ENCODE assay signal across 2 cellular contexts in the genomic region with DNA sequence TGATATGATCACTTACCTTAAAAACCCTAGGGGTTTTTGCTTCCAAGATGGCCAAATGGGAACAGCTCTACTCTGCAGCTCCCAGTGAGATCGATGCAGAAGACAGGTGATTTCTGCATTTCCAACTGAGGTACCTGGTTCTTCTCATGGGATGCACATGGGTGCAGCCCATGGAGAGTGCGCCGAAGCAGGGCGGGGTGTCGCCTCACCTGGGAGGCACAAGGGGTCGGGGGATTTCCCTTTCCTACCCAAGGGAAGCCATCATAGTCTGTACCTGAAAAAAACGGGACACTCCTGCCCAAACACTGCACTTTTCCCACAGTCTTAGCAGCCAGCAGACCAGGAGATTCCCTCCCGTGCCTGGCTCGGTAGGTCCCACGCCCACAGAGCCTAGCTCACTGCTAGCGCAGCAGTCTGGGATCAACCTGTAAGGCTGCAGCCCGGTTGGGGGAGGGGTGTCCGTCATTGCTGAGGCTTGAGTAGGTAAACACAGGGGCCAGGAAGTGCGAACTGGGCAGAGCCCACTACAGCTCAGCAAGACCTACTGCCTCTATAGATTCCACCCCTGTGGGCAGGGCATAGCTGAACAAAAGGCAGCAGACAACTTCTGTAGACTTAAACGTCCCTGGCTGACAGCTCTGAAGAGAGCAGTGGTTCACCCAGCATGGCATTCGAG.
TF ChIP-seq lines count a peak whose summit lies in the region.

No MANE protein-coding gene starts in this region.

TF ChIP-seq in HepG2, 621 proteins besides CTCF, POLR2A, EP300 and RAD21 (continued from another document and continues in another):
- TF ChIP-seq, protein P1, sequence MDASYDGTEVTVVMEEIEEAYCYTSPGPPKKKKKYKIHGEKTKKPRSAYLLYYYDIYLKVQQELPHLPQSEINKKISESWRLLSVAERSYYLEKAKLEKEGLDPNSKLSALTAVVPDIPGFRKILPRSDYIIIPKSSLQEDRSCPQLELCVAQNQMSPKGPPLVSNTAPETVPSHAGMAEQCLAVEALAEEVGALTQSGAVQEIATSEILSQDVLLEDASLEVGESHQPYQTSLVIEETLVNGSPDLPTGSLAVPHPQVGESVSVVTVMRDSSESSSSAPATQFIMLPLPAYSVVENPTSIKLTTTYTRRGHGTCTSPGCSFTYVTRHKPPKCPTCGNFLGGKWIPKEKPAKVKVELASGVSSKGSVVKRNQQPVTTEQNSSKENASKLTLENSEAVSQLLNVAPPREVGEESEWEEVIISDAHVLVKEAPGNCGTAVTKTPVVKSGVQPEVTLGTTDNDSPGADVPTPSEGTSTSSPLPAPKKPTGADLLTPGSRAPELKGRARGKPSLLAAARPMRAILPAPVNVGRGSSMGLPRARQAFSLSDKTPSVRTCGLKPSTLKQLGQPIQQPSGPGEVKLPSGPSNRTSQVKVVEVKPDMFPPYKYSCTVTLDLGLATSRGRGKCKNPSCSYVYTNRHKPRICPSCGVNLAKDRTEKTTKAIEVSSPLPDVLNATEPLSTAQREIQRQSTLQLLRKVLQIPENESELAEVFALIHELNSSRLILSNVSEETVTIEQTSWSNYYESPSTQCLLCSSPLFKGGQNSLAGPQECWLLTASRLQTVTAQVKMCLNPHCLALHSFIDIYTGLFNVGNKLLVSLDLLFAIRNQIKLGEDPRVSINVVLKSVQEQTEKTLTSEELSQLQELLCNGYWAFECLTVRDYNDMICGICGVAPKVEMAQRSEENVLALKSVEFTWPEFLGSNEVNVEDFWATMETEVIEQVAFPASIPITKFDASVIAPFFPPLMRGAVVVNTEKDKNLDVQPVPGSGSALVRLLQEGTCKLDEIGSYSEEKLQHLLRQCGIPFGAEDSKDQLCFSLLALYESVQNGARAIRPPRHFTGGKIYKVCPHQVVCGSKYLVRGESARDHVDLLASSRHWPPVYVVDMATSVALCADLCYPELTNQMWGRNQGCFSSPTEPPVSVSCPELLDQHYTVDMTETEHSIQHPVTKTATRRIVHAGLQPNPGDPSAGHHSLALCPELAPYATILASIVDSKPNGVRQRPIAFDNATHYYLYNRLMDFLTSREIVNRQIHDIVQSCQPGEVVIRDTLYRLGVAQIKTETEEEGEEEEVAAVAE (CRISPR knock-in tag; IDR thresholded peaks at IDR 0.05; ENCODE audit: borderline replicate concordance): no peak
- TF ChIP-seq, protein P2, sequence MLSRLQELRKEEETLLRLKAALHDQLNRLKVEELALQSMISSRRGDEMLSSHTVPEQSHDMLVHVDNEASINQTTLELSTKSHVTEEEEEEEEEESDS (CRISPR knock-in tag; IDR thresholded peaks at IDR 0.05; ENCODE audit: borderline replicate concordance): no peak
- TF ChIP-seq SETDB1 (CRISPR knock-in tag; IDR thresholded peaks at IDR 0.05; ENCODE audit: borderline replicate concordance) (no peak), PHF20 (CRISPR knock-in tag; IDR thresholded peaks at IDR 0.05) (no peak), ZNF644 (CRISPR knock-in tag; IDR thresholded peaks at IDR 0.05; ENCODE audit: low read depth) (no peak), ZNF510 (CRISPR knock-in tag; IDR thresholded peaks at IDR 0.05; ENCODE audit: low read depth) (no peak), HNRNPK (IDR thresholded peaks at IDR 0.05; ENCODE audit: low read depth, low read length, poor library complexity, severe bottlenecking) (no peak), ZFP37 (CRISPR knock-in tag; IDR thresholded peaks at IDR 0.05; ENCODE audit: borderline replicate concordance) (no peak), U2AF2 (IDR thresholded peaks at IDR 0.05; ENCODE audit: low read depth, low read length) (no peak), ZNF605 (CRISPR knock-in tag; IDR thresholded peaks at IDR 0.05) (no peak; the same call in 1 of the 2 replicates), KLF16 (CRISPR knock-in tag; IDR thresholded peaks at IDR 0.05) (no peak), ZSCAN9 (CRISPR knock-in tag; IDR thresholded peaks at IDR 0.05; ENCODE audit: borderline replicate concordance) (no peak), BHLHE40 (IDR thresholded peaks at IDR 0.05; ENCODE audit: low read length) (no peak)
- TF ChIP-seq, protein P3, sequence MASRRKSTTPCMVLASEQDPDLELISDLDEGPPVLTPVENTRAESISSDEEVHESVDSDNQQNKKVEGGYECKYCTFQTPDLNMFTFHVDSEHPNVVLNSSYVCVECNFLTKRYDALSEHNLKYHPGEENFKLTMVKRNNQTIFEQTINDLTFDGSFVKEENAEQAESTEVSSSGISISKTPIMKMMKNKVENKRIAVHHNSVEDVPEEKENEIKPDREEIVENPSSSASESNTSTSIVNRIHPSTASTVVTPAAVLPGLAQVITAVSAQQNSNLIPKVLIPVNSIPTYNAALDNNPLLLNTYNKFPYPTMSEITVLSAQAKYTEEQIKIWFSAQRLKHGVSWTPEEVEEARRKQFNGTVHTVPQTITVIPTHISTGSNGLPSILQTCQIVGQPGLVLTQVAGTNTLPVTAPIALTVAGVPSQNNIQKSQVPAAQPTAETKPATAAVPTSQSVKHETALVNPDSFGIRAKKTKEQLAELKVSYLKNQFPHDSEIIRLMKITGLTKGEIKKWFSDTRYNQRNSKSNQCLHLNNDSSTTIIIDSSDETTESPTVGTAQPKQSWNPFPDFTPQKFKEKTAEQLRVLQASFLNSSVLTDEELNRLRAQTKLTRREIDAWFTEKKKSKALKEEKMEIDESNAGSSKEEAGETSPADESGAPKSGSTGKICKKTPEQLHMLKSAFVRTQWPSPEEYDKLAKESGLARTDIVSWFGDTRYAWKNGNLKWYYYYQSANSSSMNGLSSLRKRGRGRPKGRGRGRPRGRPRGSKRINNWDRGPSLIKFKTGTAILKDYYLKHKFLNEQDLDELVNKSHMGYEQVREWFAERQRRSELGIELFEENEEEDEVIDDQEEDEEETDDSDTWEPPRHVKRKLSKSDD (CRISPR knock-in tag; IDR thresholded peaks at IDR 0.05; ENCODE audit: low read depth): no peak

TF ChIP-seq in WTC11, 78 proteins besides CTCF, POLR2A, EP300 and RAD21 (continued from another document):
- TF ChIP-seq, protein P4, sequence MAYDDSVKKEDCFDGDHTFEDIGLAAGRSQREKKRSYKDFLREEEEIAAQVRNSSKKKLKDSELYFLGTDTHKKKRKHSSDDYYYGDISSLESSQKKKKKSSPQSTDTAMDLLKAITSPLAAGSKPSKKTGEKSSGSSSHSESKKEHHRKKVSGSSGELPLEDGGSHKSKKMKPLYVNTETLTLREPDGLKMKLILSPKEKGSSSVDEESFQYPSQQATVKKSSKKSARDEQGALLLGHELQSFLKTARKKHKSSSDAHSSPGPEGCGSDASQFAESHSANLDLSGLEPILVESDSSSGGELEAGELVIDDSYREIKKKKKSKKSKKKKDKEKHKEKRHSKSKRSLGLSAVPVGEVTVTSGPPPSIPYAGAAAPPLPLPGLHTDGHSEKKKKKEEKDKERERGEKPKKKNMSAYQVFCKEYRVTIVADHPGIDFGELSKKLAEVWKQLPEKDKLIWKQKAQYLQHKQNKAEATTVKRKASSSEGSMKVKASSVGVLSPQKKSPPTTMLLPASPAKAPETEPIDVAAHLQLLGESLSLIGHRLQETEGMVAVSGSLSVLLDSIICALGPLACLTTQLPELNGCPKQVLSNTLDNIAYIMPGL (CRISPR knock-in tag; IDR thresholded peaks at IDR 0.05): no peak
- TF ChIP-seq CREM (CRISPR knock-in tag; IDR thresholded peaks at IDR 0.05) (no peak), GABPB1 (CRISPR knock-in tag; IDR thresholded peaks at IDR 0.05) (no peak), FOXP1 (CRISPR knock-in tag; IDR thresholded peaks at IDR 0.05; ENCODE audit: borderline replicate concordance) (0 out of 2 replicates have a peak, but pooled peaks have one; percentile 55), CBFB (CRISPR knock-in tag; IDR thresholded peaks at IDR 0.05; ENCODE audit: low read depth) (no peak), ZNF121 (CRISPR knock-in tag; IDR thresholded peaks at IDR 0.05) (no peak), NR1H2 (CRISPR knock-in tag; IDR thresholded peaks at IDR 0.05) (no peak), ZNF138 (CRISPR knock-in tag; conservative IDR thresholded peaks at IDR 0.05) (no peak), ZNF396 (CRISPR knock-in tag; IDR thresholded peaks at IDR 0.05; ENCODE audit: borderline replicate concordance) (no peak), ESRRA (CRISPR knock-in tag; IDR thresholded peaks at IDR 0.05; ENCODE audit: borderline replicate concordance) (no peak), HMGA2 (CRISPR knock-in tag; IDR thresholded peaks at IDR 0.05) (no peak), NR2C2 (CRISPR knock-in tag; IDR thresholded peaks at IDR 0.05) (no peak), NFATC4 (CRISPR knock-in tag; IDR thresholded peaks at IDR 0.05) (no peak), MXD4 (CRISPR knock-in tag; IDR thresholded peaks at IDR 0.05; ENCODE audit: borderline replicate concordance) (no peak)
- TF ChIP-seq, protein P5, sequence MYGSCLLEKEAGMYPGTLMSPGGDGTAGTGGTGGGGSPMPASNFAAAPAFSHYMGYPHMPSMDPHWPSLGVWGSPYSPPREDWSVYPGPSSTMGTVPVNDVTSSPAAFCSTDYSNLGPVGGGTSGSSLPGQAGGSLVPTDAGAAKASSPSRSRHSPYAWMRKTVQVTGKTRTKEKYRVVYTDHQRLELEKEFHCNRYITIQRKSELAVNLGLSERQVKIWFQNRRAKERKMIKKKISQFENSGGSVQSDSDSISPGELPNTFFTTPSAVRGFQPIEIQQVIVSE (CRISPR knock-in tag; IDR thresholded peaks at IDR 0.05; ENCODE audit: borderline replicate concordance): no peak
- TF ChIP-seq, protein P6, sequence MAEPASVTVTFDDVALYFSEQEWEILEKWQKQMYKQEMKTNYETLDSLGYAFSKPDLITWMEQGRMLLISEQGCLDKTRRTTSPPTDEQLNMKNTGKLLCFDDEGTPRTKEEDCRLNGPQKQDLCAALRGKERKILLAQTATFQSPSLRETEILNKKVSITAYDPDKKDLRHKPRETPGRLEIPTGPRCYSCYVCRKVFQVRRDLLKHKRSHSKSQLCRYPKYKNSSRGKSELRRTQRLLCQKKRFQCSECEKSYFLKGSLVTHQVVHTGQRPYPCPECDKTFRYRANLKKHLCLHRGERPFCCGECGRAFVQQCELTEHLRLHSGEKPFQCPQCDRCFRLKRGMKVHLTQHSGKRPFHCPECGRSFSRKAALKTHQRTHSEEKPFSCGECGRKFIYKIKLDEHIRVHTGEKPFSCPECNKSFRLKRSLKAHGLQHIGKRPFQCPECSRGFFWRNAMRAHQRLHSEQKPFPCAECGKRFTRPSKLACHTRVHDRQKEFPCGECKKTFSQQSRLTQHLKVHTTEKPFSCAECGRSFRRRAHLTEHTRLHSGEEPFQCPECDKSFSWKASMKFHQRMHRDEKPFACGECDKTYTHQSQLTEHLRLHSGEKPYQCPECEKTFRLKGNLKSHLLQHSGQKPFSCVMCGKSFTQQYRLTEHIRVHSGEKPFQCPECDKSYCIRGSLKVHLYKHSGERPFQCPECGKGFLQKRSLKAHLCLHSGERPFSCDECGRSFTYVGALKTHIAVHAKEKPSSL (CRISPR knock-in tag; conservative IDR thresholded peaks at IDR 0.05): no peak
- TF ChIP-seq, protein P7, sequence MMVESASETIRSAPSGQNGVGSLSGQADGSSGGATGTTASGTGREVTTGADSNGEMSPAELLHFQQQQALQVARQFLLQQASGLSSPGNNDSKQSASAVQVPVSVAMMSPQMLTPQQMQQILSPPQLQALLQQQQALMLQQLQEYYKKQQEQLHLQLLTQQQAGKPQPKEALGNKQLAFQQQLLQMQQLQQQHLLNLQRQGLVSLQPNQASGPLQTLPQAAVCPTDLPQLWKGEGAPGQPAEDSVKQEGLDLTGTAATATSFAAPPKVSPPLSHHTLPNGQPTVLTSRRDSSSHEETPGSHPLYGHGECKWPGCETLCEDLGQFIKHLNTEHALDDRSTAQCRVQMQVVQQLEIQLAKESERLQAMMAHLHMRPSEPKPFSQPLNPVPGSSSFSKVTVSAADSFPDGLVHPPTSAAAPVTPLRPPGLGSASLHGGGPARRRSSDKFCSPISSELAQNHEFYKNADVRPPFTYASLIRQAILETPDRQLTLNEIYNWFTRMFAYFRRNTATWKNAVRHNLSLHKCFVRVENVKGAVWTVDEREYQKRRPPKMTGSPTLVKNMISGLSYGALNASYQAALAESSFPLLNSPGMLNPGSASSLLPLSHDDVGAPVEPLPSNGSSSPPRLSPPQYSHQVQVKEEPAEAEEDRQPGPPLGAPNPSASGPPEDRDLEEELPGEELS (CRISPR knock-in tag; IDR thresholded peaks at IDR 0.05): 0 out of 2 replicates have a peak, but pooled peaks have one; percentile 66
- TF ChIP-seq, protein P8, sequence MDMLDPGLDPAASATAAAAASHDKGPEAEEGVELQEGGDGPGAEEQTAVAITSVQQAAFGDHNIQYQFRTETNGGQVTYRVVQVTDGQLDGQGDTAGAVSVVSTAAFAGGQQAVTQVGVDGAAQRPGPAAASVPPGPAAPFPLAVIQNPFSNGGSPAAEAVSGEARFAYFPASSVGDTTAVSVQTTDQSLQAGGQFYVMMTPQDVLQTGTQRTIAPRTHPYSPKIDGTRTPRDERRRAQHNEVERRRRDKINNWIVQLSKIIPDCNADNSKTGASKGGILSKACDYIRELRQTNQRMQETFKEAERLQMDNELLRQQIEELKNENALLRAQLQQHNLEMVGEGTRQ (CRISPR knock-in tag; IDR thresholded peaks at IDR 0.05): no peak
